Comparison of ENCODE assay signal across 30 cellular contexts in the genomic region with DNA sequence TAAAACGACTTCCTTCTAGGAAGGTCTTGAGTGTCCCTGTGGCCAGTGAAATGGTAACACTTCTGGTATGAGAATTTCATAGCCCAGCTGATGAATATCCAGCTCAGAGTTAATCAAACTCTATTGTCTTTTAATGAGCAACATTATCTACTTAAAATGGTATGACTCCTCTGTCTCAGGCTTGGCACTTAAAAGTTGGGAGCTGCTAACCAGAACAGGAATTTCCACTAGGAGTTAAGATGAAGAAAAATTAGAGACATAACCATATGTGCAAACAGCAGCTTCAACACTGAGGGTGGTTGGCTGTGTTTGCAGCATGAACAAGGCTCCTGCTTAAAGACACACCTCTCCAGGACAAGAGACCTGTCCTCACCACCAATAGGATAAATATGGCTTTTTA. TPM values are rescaled to one million over a fixed set of nuclear protein-coding genes. Genes with fewer than 3 reads are reported as not detected.
"Had no signal": no experiment of that assay in that cellular context is flagged by ENCODE, and none has a peak within 500 bp of the region (broad histone marks: within the 10 kb centered on the region; RNA-seq: fewer than 3 reads in every experiment).

No MANE protein-coding gene starts in this region.

- H3K36me3 ChIP-seq: brain microvascular endothelial cell, gastrocnemius medialis, heart left ventricle, WERI-Rb-1 had no signal

- DNase-seq: activated B cell treated with CpG ODN at 0.5 μM for 24 hours; activated CD4-positive, alpha-beta T cell treated with anti-CD3 and anti-CD28 coated beads for 48 hours; activated CD4-positive, alpha-beta T cell treated with anti-CD3 and anti-CD28 coated beads, Interleukin-2, amount 50 U/mL, for 1 hour; activated CD4-positive, alpha-beta T cell treated with anti-CD3 and anti-CD28 coated beads, Interleukin-2, amount 50 U/mL, for 48 hours; activated CD8-positive, alpha-beta memory T cell treated with anti-CD3 and anti-CD28 coated beads for 24 hours; activated CD8-positive, alpha-beta T cell treated with anti-CD3 and anti-CD28 coated beads for 36 hours; activated effector memory CD4-positive, alpha-beta T cell treated with Interleukin-2 at 50 U/mL for 16 hours; activated gamma-delta T cell treated with Interleukin-2 at 50 U/mL for 16 hours; activated naive CD4-positive, alpha-beta T cell treated with anti-CD3 and anti-CD28 coated beads for 36 hours; activated naive CD8-positive, alpha-beta T cell treated with anti-CD3 and anti-CD28 coated beads, Interleukin-2, amount 10 ng/mL, durations not matched to agents 7 days and 5 days; activated T-cell treated with anti-CD3 and anti-CD28 coated beads, Interleukin-2, amount 50 U/mL, for 4 hours; amniotic stem cell; anterior cingulate cortex; brain microvascular endothelial cell; dermis blood vessel endothelial cell; effector CD4-positive, alpha-beta T cell; effector memory CD8-positive, alpha-beta T cell; foreskin keratinocyte; gastrocnemius medialis; glutamatergic neuron; heart left ventricle; T-helper 2 cell; WERI-Rb-1 had no signal

- H3K9me3 Mint-ChIP-seq: activated B cell treated with CpG ODN at 0.5 μM for 24 hours; activated CD8-positive, alpha-beta T cell treated with anti-CD3 and anti-CD28 coated beads for 36 hours; activated naive CD4-positive, alpha-beta T cell treated with anti-CD3 and anti-CD28 coated beads for 36 hours; activated naive CD4-positive, alpha-beta T cell treated with anti-CD3 and anti-CD28 coated beads, Interleukin-2, amount 50 U/mL, for 72 hours; activated T-cell treated with anti-CD3 and anti-CD28 coated beads, Interleukin-2, amount 50 U/mL, for 4 hours; activated T-helper 17 cell treated with anti-CD3 and anti-CD28 coated beads, Interleukin-2, amount 50 U/mL, for 72 hours; central memory CD8-positive, alpha-beta T cell; effector memory CD8-positive, alpha-beta T cell had no signal

- H3K27ac Mint-ChIP-seq: activated B cell treated with CpG ODN at 0.5 μM for 24 hours; activated CD8-positive, alpha-beta T cell treated with anti-CD3 and anti-CD28 coated beads for 36 hours; activated naive CD4-positive, alpha-beta T cell treated with anti-CD3 and anti-CD28 coated beads for 36 hours; activated naive CD4-positive, alpha-beta T cell treated with anti-CD3 and anti-CD28 coated beads, Interleukin-2, amount 50 U/mL, for 72 hours; activated naive CD8-positive, alpha-beta T cell treated with anti-CD3 and anti-CD28 coated beads, Interleukin-2, amount 10 ng/mL, durations not matched to agents 7 days and 5 days; activated T-helper 17 cell treated with anti-CD3 and anti-CD28 coated beads, Interleukin-2, amount 50 U/mL, for 72 hours; effector memory CD8-positive, alpha-beta T cell had no signal

- H3K4me3 ChIP-seq: coronary artery, gastrocnemius medialis, heart left ventricle had no signal

- H3K9me3 ChIP-seq: gastrocnemius medialis, heart left ventricle had no signal

- H3K4me3 Mint-ChIP-seq: activated B cell treated with CpG ODN at 0.5 μM for 24 hours; activated CD8-positive, alpha-beta T cell treated with anti-CD3 and anti-CD28 coated beads for 36 hours; activated naive CD4-positive, alpha-beta T cell treated with anti-CD3 and anti-CD28 coated beads for 36 hours; activated naive CD8-positive, alpha-beta T cell treated with anti-CD3 and anti-CD28 coated beads, Interleukin-2, amount 10 ng/mL, durations not matched to agents 7 days and 5 days; activated T-cell treated with anti-CD3 and anti-CD28 coated beads, Interleukin-2, amount 50 U/mL, for 4 hours; activated T-helper 17 cell treated with anti-CD3 and anti-CD28 coated beads, Interleukin-2, amount 50 U/mL, for 72 hours; central memory CD8-positive, alpha-beta T cell; effector memory CD8-positive, alpha-beta T cell had no signal

- H3K36me3 Mint-ChIP-seq: activated naive CD4-positive, alpha-beta T cell treated with anti-CD3 and anti-CD28 coated beads, Interleukin-2, amount 50 U/mL, for 72 hours had no signal

- H3K27me3 ChIP-seq: brain microvascular endothelial cell, foreskin keratinocyte, gastrocnemius medialis, heart left ventricle had no signal

- H3K27ac ChIP-seq: brain microvascular endothelial cell, coronary artery, epithelial cell of prostate, foreskin keratinocyte, gastrocnemius medialis, heart left ventricle, WERI-Rb-1 had no signal

- H3K4me1 ChIP-seq: foreskin keratinocyte, gastrocnemius medialis had no signal

RNA-seq across cellular contexts. Expression of gene CH25H, which starts 46.8 kb away (rescaled TPM):
- total RNA-seq: activated B cell treated with CpG ODN at 0.5 μM for 24 hours; activated CD8-positive, alpha-beta T cell treated with anti-CD3 and anti-CD28 coated beads for 36 hours; activated naive CD8-positive, alpha-beta T cell treated with anti-CD3 and anti-CD28 coated beads, Interleukin-2, amount 10 ng/mL, durations not matched to agents 7 days and 5 days; activated T-helper 17 cell treated with anti-CD3 and anti-CD28 coated beads, Interleukin-2, amount 50 U/mL, for 72 hours; bronchial epithelial cell; foreskin keratinocyte; T-helper 1 cell treated with Interleukin-12 subunit alpha and Interleukin-12 subunit beta and Interleukin-4 antibody, amounts not matched to agents 30 ng/mL and 1 ng/mL, for 36 hours had no signal
